Comparison of ENCODE assay signal across 8 cellular contexts in the genomic region with DNA sequence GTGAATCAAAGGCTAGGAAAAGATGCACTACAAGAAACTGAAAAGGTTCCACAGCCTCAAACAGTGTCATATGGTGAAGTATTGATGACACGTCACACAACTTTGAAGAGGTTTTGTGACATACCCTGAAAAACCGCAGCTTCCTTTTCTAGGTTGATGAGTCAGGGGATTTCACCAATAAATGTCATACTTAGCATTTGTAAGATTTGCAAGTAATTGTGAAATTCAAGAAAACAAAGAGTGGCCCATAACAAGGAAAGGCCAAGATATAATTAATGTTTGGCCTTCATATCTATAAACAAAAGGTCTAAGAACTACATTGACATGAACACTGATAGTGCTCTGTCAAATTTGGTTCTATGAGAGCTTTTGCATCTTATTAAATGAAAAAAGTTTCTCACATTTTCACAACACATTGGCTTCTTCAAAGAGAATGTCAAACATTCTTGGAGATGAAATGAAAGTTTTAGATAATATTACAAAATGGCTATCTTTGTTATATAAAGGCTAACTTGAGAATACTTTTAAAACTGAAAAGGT.
DNase-seq lines count a peak whose midpoint lies in the region; ATAC-seq, FAIRE-seq and TF ChIP-seq lines count a peak whose summit lies in the region.

No MANE protein-coding gene starts in this region.

- peak; percentile 96 for DNase-seq in A172 (ENCODE audit: low spot score)
- peak; percentile 94 for DNase-seq in RKO (ENCODE audit: low spot score)
- peak in 2 of 4 experiments; percentile 60 to 85 for DNase-seq in K562 (ENCODE audit: extremely low read depth in 1 of 4, low spot score in 3 of 4)
- peak; percentile 80 for DNase-seq in renal cortical epithelial cell (ENCODE audit: low read depth)
- no peak for DNase-seq in DMS53 (lab: John Stamatoyannopoulos, UW)
- DNase-seq in posterior vena cava (ENCODE audit: low spot score): no peak

- intact Hi-C loops in K562 (cut with micrococcal nuclease): loop anchor here (5.0 kb wide), 1 partner anchor 59 kb away; no protein-coding TSS in a partner anchor
- intact Hi-C loops in posterior vena cava (cut with DNase I): no loop called here

- no peaks in the 10 kb centered on the region for H4K20me1 ChIP-seq in K562 (replicated peaks; ENCODE audit: control insufficient read depth, insufficient read depth, low read length)

- in situ Hi-C loops in K562 (cut with MboI): no loop called here

- BruUV-seq in K562 (replicated peaks; lab: Mats Ljungman, UMichigan): no TSS peak

- ATAC-seq in GM18858 (IDR thresholded peaks at IDR 0.05; ENCODE audit: unreplicated experiment) (peak; percentile 93), HG03025 (IDR thresholded peaks at IDR 0.05; ENCODE audit: low FRiP score, unreplicated experiment) (peak; percentile 93), K562 (peak; percentile 89)

- peak; percentile 94 for TF ChIP-seq EP300 in K562 (IDR thresholded peaks at IDR 0.05; ENCODE audit: low read length)

- no peaks in the 10 kb centered on the region for H3K79me2 ChIP-seq in K562 (ENCODE audit: control insufficient read depth, insufficient read depth, low read length)

- peak; percentile 81 for FAIRE-seq in K562 (lab: Jason Lieb, UNC)

- H3K27me3 ChIP-seq in K562 (ENCODE audit: control insufficient read depth in 2 of 2, insufficient read depth in 2 of 2, low read length in 2 of 2): no peaks in the 10 kb centered on the region

- peak overlapping the region in 1 of 2 experiments; percentile 22; a peak in 1 of 4 replicates for H3K9ac ChIP-seq in K562 (ENCODE audit: insufficient read depth in 1 of 2, low read depth in 2 of 2, low read length in 2 of 2)

- TF ChIP-seq RAD21 in K562 (CRISPR knock-in tag; conservative IDR thresholded peaks at IDR 0.05 in 1 of 2, IDR thresholded peaks at IDR 0.05 in 1 of 2): no peak; a peak in 1 of 4 replicates

- TF ChIP-seq CTCF in K562 (IDR thresholded peaks at IDR 0.05 in 2 of 3, conservative IDR thresholded peaks at IDR 0.05 in 1 of 3; ENCODE audit: insufficient read depth in 2 of 3, low read depth in 1 of 3, low read length in 3 of 3): no peak

- H3K4me2 ChIP-seq in K562 (ENCODE audit: insufficient read depth, low read length): peak overlapping the region; percentile 20; the same call in 1 of the 2 replicates

- TF ChIP-seq POLR2A in K562 (conservative IDR thresholded peaks at IDR 0.05): no peak

- H3K36me3 ChIP-seq in K562 (ENCODE audit: control insufficient read depth, insufficient read depth, low read length): no peaks in the 10 kb centered on the region

- peaks cover 0 to 26% of the 10 kb centered on the region in 2 experiments; a peak in 3 of 5 replicates for H3K4me1 ChIP-seq in K562 (replicated peaks in 1 of 2; ENCODE audit: control insufficient read depth in 2 of 2, insufficient read depth in 2 of 2, low read length in 2 of 2)

- peak overlapping the region; percentile 64 for H3K27ac ChIP-seq in K562 (ENCODE audit: extremely low read depth, low read depth, low read length)

- no peaks in the 10 kb centered on the region for H3K9me1 ChIP-seq in K562 (ENCODE audit: control insufficient read depth, insufficient read depth, low read length)

- POLR2A ChIA-PET in K562 (lab: Yijun Ruan, JAX): interaction anchor here (1.0 to 1.6 kb wide), 2 partner anchors 12 to 17 kb away, joined by 3 to 4 read pairs; no protein-coding TSS in a partner anchor

- CTCF ChIA-PET in K562 (lab: Yijun Ruan, JAX; ENCODE audit: low intra/inter-chr PET ratio): no interaction called here

- peaks cover 14% of the 10 kb centered on the region; the same call in 1 of the 2 replicates for H3K9me3 ChIP-seq in K562 (replicated peaks; ENCODE audit: control insufficient read depth, insufficient read depth, low read depth, low read length)

- H3K4me3 ChIP-seq in K562: no peak overlapping the region

- 6% methylated on average over 2 of the region's 2 CpGs for WGBS in K562 (ENCODE audit: insufficient coverage, low coverage, missing lambda C conversion rate)

- peak overlapping the region; percentile 59 for H2AFZ ChIP-seq in K562 (ENCODE audit: low read depth, low read length)

TF ChIP-seq in K562, 482 proteins besides CTCF, POLR2A, EP300 and RAD21 (continues in another document):
- TF ChIP-seq RBM25 (IDR thresholded peaks at IDR 0.05; ENCODE audit: low read depth, low read length, severe bottlenecking): no peak
- TF ChIP-seq SMARCA4 (IDR thresholded peaks at IDR 0.05): peak; percentile 95
- TF ChIP-seq MBD2 (IDR thresholded peaks at IDR 0.05; ENCODE audit: borderline replicate concordance, low read depth): no peak
- TF ChIP-seq, protein P1, sequence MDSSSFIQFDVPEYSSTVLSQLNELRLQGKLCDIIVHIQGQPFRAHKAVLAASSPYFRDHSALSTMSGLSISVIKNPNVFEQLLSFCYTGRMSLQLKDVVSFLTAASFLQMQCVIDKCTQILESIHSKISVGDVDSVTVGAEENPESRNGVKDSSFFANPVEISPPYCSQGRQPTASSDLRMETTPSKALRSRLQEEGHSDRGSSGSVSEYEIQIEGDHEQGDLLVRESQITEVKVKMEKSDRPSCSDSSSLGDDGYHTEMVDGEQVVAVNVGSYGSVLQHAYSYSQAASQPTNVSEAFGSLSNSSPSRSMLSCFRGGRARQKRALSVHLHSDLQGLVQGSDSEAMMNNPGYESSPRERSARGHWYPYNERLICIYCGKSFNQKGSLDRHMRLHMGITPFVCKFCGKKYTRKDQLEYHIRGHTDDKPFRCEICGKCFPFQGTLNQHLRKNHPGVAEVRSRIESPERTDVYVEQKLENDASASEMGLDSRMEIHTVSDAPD (CRISPR knock-in tag; IDR thresholded peaks at IDR 0.05): no peak
- TF ChIP-seq, protein P2, sequence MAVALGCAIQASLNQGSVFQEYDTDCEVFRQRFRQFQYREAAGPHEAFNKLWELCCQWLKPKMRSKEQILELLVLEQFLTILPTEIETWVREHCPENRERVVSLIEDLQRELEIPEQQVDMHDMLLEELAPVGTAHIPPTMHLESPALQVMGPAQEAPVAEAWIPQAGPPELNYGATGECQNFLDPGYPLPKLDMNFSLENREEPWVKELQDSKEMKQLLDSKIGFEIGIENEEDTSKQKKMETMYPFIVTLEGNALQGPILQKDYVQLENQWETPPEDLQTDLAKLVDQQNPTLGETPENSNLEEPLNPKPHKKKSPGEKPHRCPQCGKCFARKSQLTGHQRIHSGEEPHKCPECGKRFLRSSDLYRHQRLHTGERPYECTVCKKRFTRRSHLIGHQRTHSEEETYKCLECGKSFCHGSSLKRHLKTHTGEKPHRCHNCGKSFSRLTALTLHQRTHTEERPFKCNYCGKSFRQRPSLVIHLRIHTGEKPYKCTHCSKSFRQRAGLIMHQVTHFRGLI (CRISPR knock-in tag; IDR thresholded peaks at IDR 0.05): no peak
- TF ChIP-seq NR2F6 (CRISPR knock-in tag; IDR thresholded peaks at IDR 0.05): no peak
- TF ChIP-seq TRIM24 (IDR thresholded peaks at IDR 0.05): peak; percentile 98 to 99
- TF ChIP-seq ETV1 (tag; conservative IDR thresholded peaks at IDR 0.05; ENCODE audit: low read depth): peak; percentile 97
- no peak for TF ChIP-seq NONO (IDR thresholded peaks at IDR 0.05; ENCODE audit: low read depth in 2 of 2, low read length in 1 of 2)

Comparison
In these comparisons a context has a peak if more than half of its experiments do, and no peak if none do; other contexts are left out.
1. DNase-seq: peak in A172 (single experiment), RKO (single experiment) and renal cortical epithelial cell (single experiment); none in DMS53 (single experiment) and posterior vena cava (single experiment).
2. Peak in every context shown above with its lines, with median percentiles within 50 percentile points of each other: ATAC-seq.